10 cellular contexts compared by ENCODE assay signal in genomic region chr1:220689696-220690095, GRCh38. TPM values are rescaled to one million over a fixed set of nuclear protein-coding genes. Genes with fewer than 3 reads are reported as not detected.
DNase-seq lines count a peak whose midpoint lies in the region; ATAC-seq and TF ChIP-seq lines count a peak whose summit lies in the region.
"Had no signal": no experiment of that assay in that cellular context is flagged by ENCODE, and none has a peak within 500 bp of the region (broad histone marks: within the 10 kb centered on the region; RNA-seq: fewer than 3 reads in every experiment).

No MANE protein-coding gene starts in this region.

- H3K27ac Mint-ChIP-seq in chondrocyte (ENCODE audit: unreplicated experiment): no peak overlapping the region

- peaks cover 14% of the 10 kb centered on the region for H3K4me1 Mint-ChIP-seq in chondrocyte (ENCODE audit: low read depth)

- H3K4me3 Mint-ChIP-seq in chondrocyte (ENCODE audit: unreplicated experiment): peak overlapping the region; percentile 85

- no peak overlapping the region for H3K9ac ChIP-seq in mucosa of stomach (ENCODE audit: low read length)

- peak in 1 of 8 donors; percentile 7 for ATAC-seq in heart right ventricle
- ATAC-seq in Right ventricle myocardium inferior: no peak
- ATAC-seq in aorta (ENCODE audit: low FRiP score): peak; percentile 7
- ATAC-seq in HG03108 (IDR thresholded peaks at IDR 0.05; ENCODE audit: unreplicated experiment): no peak
- ATAC-seq in GM21423 (IDR thresholded peaks at IDR 0.05; ENCODE audit: unreplicated experiment): no peak

- intact Hi-C loops in heart right ventricle (cut with DNase I) (loop anchor here (1.0 to 10.0 kb wide), 8 partner anchors 43 to 88 kb away; no protein-coding TSS in a partner anchor), Right ventricle myocardium inferior (cut with DNase I) (loop anchor here (1.0 to 2.0 kb wide), 2 partner anchors 44 to 85 kb away; no protein-coding TSS in a partner anchor), aorta (cut with DNase I) (loop anchor here (2.0 to 5.0 kb wide), 2 partner anchors 43 kb away; no protein-coding TSS in a partner anchor)

- H3K4me3 ChIP-seq in heart right ventricle (peak overlapping the region; percentile 51 to 93 (median 76)), mucosa of stomach (ENCODE audit: low read length) (peak overlapping the region; percentile 76), aorta (ENCODE audit: low read length in 2 of 2) (peak overlapping the region in 1 of 2 donors; percentile 56)

- no peak for DNase-seq in heart right ventricle
- DNase-seq in Right ventricle myocardium inferior (ENCODE audit: missing footprints): no peak
- DNase-seq in chondrocyte (ENCODE audit: low spot score): no peak
- no peak for DNase-seq in aorta
- DNase-seq in activated CD4-positive, CD25-positive, alpha-beta regulatory T cell (lab: John Stamatoyannopoulos, UW): no peak
- DNase-seq: DND-41 had no signal

- H3K36me3 ChIP-seq in heart right ventricle: no peaks in the 10 kb centered on the region
- no peaks in the 10 kb centered on the region for H3K36me3 ChIP-seq in mucosa of stomach (ENCODE audit: control insufficient read depth, insufficient read depth, low read length)
- H3K36me3 ChIP-seq in aorta (ENCODE audit: control insufficient read depth in 1 of 2, insufficient read depth in 2 of 2, low read length in 1 of 2): no peaks in the 10 kb centered on the region

- H3K27me3 Mint-ChIP-seq in chondrocyte (ENCODE audit: low read depth): peaks cover 10% of the 10 kb centered on the region

- H3K4me1 ChIP-seq in heart right ventricle (peaks cover 0 to 25% (median 14%) of the 10 kb centered on the region in 9 donors), mucosa of stomach (ENCODE audit: control insufficient read depth, insufficient read depth, low read length) (peaks cover 6% of the 10 kb centered on the region), aorta (ENCODE audit: control insufficient read depth in 1 of 2, insufficient read depth in 2 of 2, low read length in 2 of 2) (no peaks in the 10 kb centered on the region)

- H3K27me3 ChIP-seq in heart right ventricle: peaks cover 0 to 27% (median 0%) of the 10 kb centered on the region in 7 donors
- H3K27me3 ChIP-seq in mucosa of stomach (ENCODE audit: control insufficient read depth, insufficient read depth, low read length): no peaks in the 10 kb centered on the region
- no peaks in the 10 kb centered on the region for H3K27me3 ChIP-seq in aorta (ENCODE audit: control insufficient read depth in 1 of 2, insufficient read depth in 2 of 2, low read length in 1 of 2)
- H3K27me3 ChIP-seq: body of pancreas had no signal

- no peak for TF ChIP-seq CTCF in heart right ventricle (IDR thresholded peaks at IDR 0.05)
- TF ChIP-seq CTCF in chondrocyte (IDR thresholded peaks at IDR 0.05): no peak

- 34 to 35% methylated on average over 15 of the region's 15 CpGs for WGBS in heart right ventricle, 2 donors
- WGBS in aorta, 2 donors: 24 to 25% methylated on average over 15 of the region's 15 CpGs

- H3K36me3 Mint-ChIP-seq in chondrocyte (ENCODE audit: low read depth): no peaks in the 10 kb centered on the region

- no peaks in the 10 kb centered on the region for H3K9me3 ChIP-seq in heart right ventricle
- H3K9me3 ChIP-seq in mucosa of stomach (ENCODE audit: control insufficient read depth, low read length): no peaks in the 10 kb centered on the region
- H3K9me3 ChIP-seq in aorta (ENCODE audit: control insufficient read depth, low read length): no peaks in the 10 kb centered on the region
- H3K9me3 ChIP-seq: body of pancreas had no signal

- H3K27ac ChIP-seq in heart right ventricle (peak overlapping the region in 2 of 10 donors; percentile 68 to 76), aorta (ENCODE audit: low read depth in 1 of 2, low read length in 2 of 2) (no peak overlapping the region)

- no peaks in the 10 kb centered on the region for H3K9me3 Mint-ChIP-seq in chondrocyte (ENCODE audit: low read depth)

RNA-seq across cellular contexts. Expression of gene C1orf115, which starts 0.5 kb away (rescaled TPM):
- total RNA-seq in heart right ventricle (10 to 100 TPM in 7 of 10 donors, 1 to 10 TPM in 3; 6.2 to 24.8 (median 12.5) TPM), Right ventricle myocardium inferior (22.4 TPM), chondrocyte (2.0 to 3.5 TPM (median 3.4 TPM) in 3 replicates), aorta (10 to 100 TPM; 10.8 to 21.2 TPM)
- polyA plus RNA-seq in heart right ventricle (10 to 100 TPM; 13.3 to 20.0 TPM), aorta (10 to 100 TPM in 1 of 2 donors, 1 to 10 TPM in 1; 4.8 to 70.5 TPM)

RNA-seq across cellular contexts. Expression of gene MTARC2, which starts 58.4 kb away (rescaled TPM):
- total RNA-seq in heart right ventricle (10 to 100 TPM; 16.2 to 32.3 (median 26.6) TPM), Right ventricle myocardium inferior (27.4 TPM), chondrocyte (18.6 to 21.3 TPM (median 19.5 TPM) in 3 replicates), aorta (10 to 100 TPM; 18.2 to 33.9 TPM)
- polyA plus RNA-seq in heart right ventricle (10 to 100 TPM; 13.0 to 30.4 TPM), aorta (10 to 100 TPM; 31.4 to 32.7 TPM)
